25 cellular contexts compared by ENCODE assay signal in genomic region chrX:37434362-37434761, GRCh38.
DNase-seq lines count a peak whose midpoint lies in the region; ATAC-seq and TF ChIP-seq lines count a peak whose summit lies in the region.
"Had no signal": no experiment of that assay in that cellular context is flagged by ENCODE, and none has a peak within 500 bp of the region (broad histone marks: within the 10 kb centered on the region; RNA-seq: fewer than 3 reads in every experiment).

No MANE protein-coding gene starts in this region.

- WGBS in right lobe of liver (ENCODE audit: insufficient coverage, low coverage, low lambda C conversion rate, missing lambda C conversion rate): 50% methylated on average over 1 of the region's 1 CpG
- 95 to 100% methylated on average over 1 of the region's 1 CpG for WGBS in heart right ventricle, 2 donors

- H3K9ac ChIP-seq in OCI-LY3 (ENCODE audit: low read length): no peak overlapping the region
- H3K9ac ChIP-seq: BLaER1 treated with 17β-estradiol and CSF1 and Interleukin-3, amounts not matched to agents 10 nM and 100 nM had no signal

- H3K4me2 ChIP-seq in OCI-LY3 (ENCODE audit: low read length): no peak overlapping the region
- H3K4me2 ChIP-seq: A549; BLaER1 treated with 17β-estradiol and CSF1 and Interleukin-3, amounts not matched to agents 10 nM and 100 nM had no signal

- ATAC-seq in foreskin keratinocyte: no peak
- ATAC-seq in right lobe of liver: peak; percentile 56 to 70 (median 62)
- no peak for ATAC-seq in heart right ventricle
- ATAC-seq: A549, K562, Panc1 had no signal

- no peaks in the 10 kb centered on the region for H3K4me1 Mint-ChIP-seq in CD4-positive, alpha-beta memory T cell
- H3K4me1 Mint-ChIP-seq: CD8-positive, alpha-beta memory T cell had no signal

- intact Hi-C loops in right lobe of liver (cut with DNase I): no loop called here
- intact Hi-C loops in CD4-positive, alpha-beta memory T cell (cut with micrococcal nuclease): no loop called here
- intact Hi-C loops in head of caudate nucleus (cut with DNase I): no loop called here
- intact Hi-C loops in heart right ventricle (cut with DNase I): loop anchor here in 1 of 10 donors (1.0 kb wide), 1 partner anchor 86 kb away; no protein-coding TSS in a partner anchor

- H3K36me3 Mint-ChIP-seq in CD4-positive, alpha-beta memory T cell: no peaks in the 10 kb centered on the region
- H3K36me3 Mint-ChIP-seq: CD8-positive, alpha-beta memory T cell had no signal

- H3K4me3 ChIP-seq in OCI-LY3 (ENCODE audit: low read length): no peak overlapping the region
- H3K4me3 ChIP-seq in brain microvascular endothelial cell (ENCODE audit: low read depth, low read length): no peak overlapping the region
- no peak overlapping the region for H3K4me3 ChIP-seq in right lobe of liver
- H3K4me3 ChIP-seq in CD4-positive, alpha-beta memory T cell (ENCODE audit: low read length in 2 of 2): no peak overlapping the region
- no peak overlapping the region for H3K4me3 ChIP-seq in heart right ventricle
- H3K4me3 ChIP-seq: A549; BLaER1 treated with 17β-estradiol and CSF1 and Interleukin-3, amounts not matched to agents 10 nM and 100 nM; K562; MG63 had no signal

- no peaks in the 10 kb centered on the region for H3K9me3 ChIP-seq in OCI-LY3 (ENCODE audit: insufficient read depth, low read length)
- H3K9me3 ChIP-seq in right lobe of liver: no peaks in the 10 kb centered on the region
- H3K9me3 ChIP-seq in CD4-positive, alpha-beta memory T cell (ENCODE audit: control insufficient read depth in 1 of 2, low read length in 2 of 2): no peaks in the 10 kb centered on the region
- no peaks in the 10 kb centered on the region for H3K9me3 ChIP-seq in heart right ventricle
- H3K9me3 ChIP-seq: A549, MG63 had no signal

- CTCF ChIA-PET in CD4-positive, alpha-beta memory T cell (lab: Charles Lee; ENCODE audit: partially characterized antibody): no interaction called here

- no peaks in the 10 kb centered on the region for H4K20me1 ChIP-seq in OCI-LY3 (ENCODE audit: insufficient read depth, low read length)
- H4K20me1 ChIP-seq: BLaER1 treated with 17β-estradiol and CSF1 and Interleukin-3, amounts not matched to agents 10 nM and 100 nM had no signal

- no peak overlapping the region for H3K27ac ChIP-seq in OCI-LY3 (ENCODE audit: low read length)
- H3K27ac ChIP-seq in brain microvascular endothelial cell: no peak overlapping the region
- H3K27ac ChIP-seq in foreskin keratinocyte: no peak overlapping the region
- H3K27ac ChIP-seq in right lobe of liver: no peak overlapping the region
- no peak overlapping the region for H3K27ac ChIP-seq in CD4-positive, alpha-beta memory T cell (ENCODE audit: low read depth, low read length)
- H3K27ac ChIP-seq in heart right ventricle: no peak overlapping the region
- H3K27ac ChIP-seq: A549; BLaER1 treated with 17β-estradiol and CSF1 and Interleukin-3, amounts not matched to agents 10 nM and 100 nM had no signal

- H3K36me3 ChIP-seq in OCI-LY3 (replicated peaks; ENCODE audit: low read depth, low read length) (no peaks in the 10 kb centered on the region), brain microvascular endothelial cell (replicated peaks) (no peaks in the 10 kb centered on the region), right lobe of liver (no peaks in the 10 kb centered on the region), heart right ventricle (no peaks in the 10 kb centered on the region)
- H3K36me3 ChIP-seq in CD4-positive, alpha-beta memory T cell (ENCODE audit: insufficient read depth, low read length): no peaks in the 10 kb centered on the region
- H3K36me3 ChIP-seq: BLaER1 treated with 17β-estradiol and CSF1 and Interleukin-3, amounts not matched to agents 10 nM and 100 nM; MG63 had no signal

- H3K27me3 ChIP-seq in OCI-LY3 (ENCODE audit: low read depth, low read length) (no peaks in the 10 kb centered on the region), brain microvascular endothelial cell (replicated peaks) (no peaks in the 10 kb centered on the region), foreskin keratinocyte (no peaks in the 10 kb centered on the region), right lobe of liver (no peaks in the 10 kb centered on the region), heart right ventricle (peaks cover 0 to 6% (median 0%) of the 10 kb centered on the region in 7 donors)
- H3K27me3 ChIP-seq in CD4-positive, alpha-beta memory T cell (ENCODE audit: insufficient read depth, low read length): no peaks in the 10 kb centered on the region
- H3K27me3 ChIP-seq: BLaER1 treated with 17β-estradiol and CSF1 and Interleukin-3, amounts not matched to agents 10 nM and 100 nM; MG63 had no signal

- no peak overlapping the region for H3K27ac Mint-ChIP-seq in CD4-positive, alpha-beta memory T cell
- H3K27ac Mint-ChIP-seq: CD8-positive, alpha-beta memory T cell had no signal

- H3K4me1 ChIP-seq in OCI-LY3 (ENCODE audit: low read length): no peaks in the 10 kb centered on the region
- H3K4me1 ChIP-seq in foreskin keratinocyte: no peaks in the 10 kb centered on the region
- H3K4me1 ChIP-seq in right lobe of liver: peaks cover 0 to 6% (median 2%) of the 10 kb centered on the region in 4 donors
- no peaks in the 10 kb centered on the region for H3K4me1 ChIP-seq in CD4-positive, alpha-beta memory T cell (ENCODE audit: insufficient read depth, low read length)
- H3K4me1 ChIP-seq in heart right ventricle: no peaks in the 10 kb centered on the region
- H3K4me1 ChIP-seq: A549; BLaER1 treated with 17β-estradiol and CSF1 and Interleukin-3, amounts not matched to agents 10 nM and 100 nM had no signal

- H3K79me2 ChIP-seq in OCI-LY3 (ENCODE audit: low read length): no peaks in the 10 kb centered on the region

- no peak for TF ChIP-seq POLR2A in right lobe of liver (IDR thresholded peaks at IDR 0.05)

- DNase-seq in brain microvascular endothelial cell: no peak
- no peak for DNase-seq in foreskin keratinocyte
- no peak for DNase-seq in right lobe of liver
- no peak for DNase-seq in CD4-positive, alpha-beta memory T cell
- no peak for DNase-seq in T-helper 1 cell
- no peak for DNase-seq in head of caudate nucleus
- no peak for DNase-seq in heart right ventricle
- DNase-seq: AML-193; CD8-positive, alpha-beta memory T cell; DMS 273 treated with DMSO at 0.1 percent for 48 hours; DMS79 treated with DMSO at 0.1 percent for 48 hours; GF-D8; Kasumi-1; MG63; NCI-H1105 treated with DMSO at 0.1 percent for 48 hours; NCI-H2029; NCI-H446; NCI-H524 treated with DMSO at 0.1 percent for 48 hours; NCI-H774; SHP77 treated with DMSO at 0.1 percent for 48 hours had no signal

- POLR2A ChIA-PET in CD4-positive, alpha-beta memory T cell (lab: Charles Lee; ENCODE audit: partially characterized antibody): no interaction called here

- no peaks in the 10 kb centered on the region for H3K9me3 Mint-ChIP-seq in CD4-positive, alpha-beta memory T cell

- no peak overlapping the region for H3K4me3 Mint-ChIP-seq in CD4-positive, alpha-beta memory T cell
- H3K4me3 Mint-ChIP-seq: CD8-positive, alpha-beta memory T cell had no signal

- in situ Hi-C loops in brain microvascular endothelial cell (cut with HindIII; ENCODE audit: low pct_ligation_motif_present, low sequenced_read_pairs): no loop called here

- no peaks in the 10 kb centered on the region for H3K27me3 Mint-ChIP-seq in CD4-positive, alpha-beta memory T cell

- H2AFZ ChIP-seq in OCI-LY3 (ENCODE audit: low read depth, low read length): no peak overlapping the region

- TF ChIP-seq CTCF in OCI-LY3 (IDR thresholded peaks at IDR 0.05; ENCODE audit: low read depth, low read length) (peak; percentile 33), brain microvascular endothelial cell (IDR thresholded peaks at IDR 0.05; ENCODE audit: low read depth, low read length, missing control alignments) (peak; percentile 18), foreskin keratinocyte (conservative IDR thresholded peaks at IDR 0.05) (peak; percentile 5), right lobe of liver (IDR thresholded peaks at IDR 0.05) (peak in 3 of 4 donors; percentile 7 to 31 (median 8)), heart right ventricle (IDR thresholded peaks at IDR 0.05) (peak in 1 of 9 donors; percentile 9)

Comparison
In these comparisons a context has a peak if more than half of its experiments do, and no peak if none do; other contexts are left out.
1. ATAC-seq: peak in right lobe of liver (4 of 4); none in foreskin keratinocyte (single experiment) and heart right ventricle (0 of 8).